1 cellular context compared by ENCODE assay signal in the genomic region with DNA sequence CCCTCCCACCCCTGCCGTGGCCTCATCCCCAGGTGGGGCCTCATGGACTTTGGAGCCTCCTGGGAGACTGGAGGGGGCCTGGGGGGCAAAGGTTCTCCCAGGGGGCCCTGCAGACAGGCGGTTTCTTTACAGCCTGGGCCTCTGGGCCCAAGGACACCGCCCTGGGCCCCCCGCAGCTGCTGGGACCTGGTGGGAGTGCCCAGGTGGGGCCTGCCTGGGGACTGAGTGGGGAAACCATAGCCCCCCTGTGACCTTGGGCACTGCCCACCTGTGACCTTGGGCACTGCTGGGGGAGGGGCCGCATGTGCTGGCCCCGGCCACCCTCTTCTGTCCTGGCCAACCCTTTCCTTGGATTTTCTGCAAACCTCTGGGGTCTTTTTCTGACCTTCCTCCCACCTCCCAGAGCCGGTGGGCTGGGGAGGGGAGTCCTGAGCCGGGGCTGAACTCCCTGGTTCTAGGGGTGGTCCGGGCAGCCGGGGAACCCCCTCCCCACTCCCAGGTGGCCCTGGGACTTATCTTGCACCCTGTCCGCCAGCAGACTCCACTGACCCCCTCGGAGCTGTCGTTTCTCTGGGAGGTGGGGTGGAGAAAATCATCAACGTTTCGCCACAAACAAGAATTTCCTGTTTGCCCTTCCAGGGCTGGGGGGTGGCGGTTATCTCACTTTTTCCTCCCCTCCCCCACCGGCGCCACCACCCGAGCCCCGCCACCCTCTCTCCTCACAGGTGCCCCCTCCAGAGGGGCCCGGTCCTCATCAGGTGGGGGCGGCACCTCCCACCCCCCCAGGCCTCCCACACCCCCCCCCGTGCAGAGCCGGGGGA.
TF ChIP-seq lines count a peak whose summit lies in the region.

No MANE protein-coding gene starts in this region.

TF ChIP-seq in GM23338, 12 proteins besides CTCF, POLR2A, EP300 and RAD21:
- TF ChIP-seq ZNF114 (CRISPR knock-in tag; IDR thresholded peaks at IDR 0.05) (no peak), POLR2AphosphoS5 (IDR thresholded peaks at IDR 0.05; ENCODE audit: low read depth) (no peak), NANOG (IDR thresholded peaks at IDR 0.05; ENCODE audit: borderline replicate concordance) (no peak), ZNF331 (CRISPR knock-in tag; IDR thresholded peaks at IDR 0.05; ENCODE audit: low read depth) (no peak), EZH2phosphoT487 (IDR thresholded peaks at IDR 0.05; ENCODE audit: unreplicated experiment) (no peak), EZH2 (IDR thresholded peaks at IDR 0.05; ENCODE audit: low read depth, unreplicated experiment) (no peak), STAT1 (IDR thresholded peaks at IDR 0.05; ENCODE audit: unreplicated experiment) (no peak), JUNB (IDR thresholded peaks at IDR 0.05; ENCODE audit: unreplicated experiment) (no peak), CREB1 (CRISPR knock-in tag; IDR thresholded peaks at IDR 0.05; ENCODE audit: low read depth) (no peak)
- TF ChIP-seq, protein P1, sequence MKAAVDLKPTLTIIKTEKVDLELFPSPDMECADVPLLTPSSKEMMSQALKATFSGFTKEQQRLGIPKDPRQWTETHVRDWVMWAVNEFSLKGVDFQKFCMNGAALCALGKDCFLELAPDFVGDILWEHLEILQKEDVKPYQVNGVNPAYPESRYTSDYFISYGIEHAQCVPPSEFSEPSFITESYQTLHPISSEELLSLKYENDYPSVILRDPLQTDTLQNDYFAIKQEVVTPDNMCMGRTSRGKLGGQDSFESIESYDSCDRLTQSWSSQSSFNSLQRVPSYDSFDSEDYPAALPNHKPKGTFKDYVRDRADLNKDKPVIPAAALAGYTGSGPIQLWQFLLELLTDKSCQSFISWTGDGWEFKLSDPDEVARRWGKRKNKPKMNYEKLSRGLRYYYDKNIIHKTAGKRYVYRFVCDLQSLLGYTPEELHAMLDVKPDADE (IDR thresholded peaks at IDR 0.05): no peak
- TF ChIP-seq, protein P2, sequence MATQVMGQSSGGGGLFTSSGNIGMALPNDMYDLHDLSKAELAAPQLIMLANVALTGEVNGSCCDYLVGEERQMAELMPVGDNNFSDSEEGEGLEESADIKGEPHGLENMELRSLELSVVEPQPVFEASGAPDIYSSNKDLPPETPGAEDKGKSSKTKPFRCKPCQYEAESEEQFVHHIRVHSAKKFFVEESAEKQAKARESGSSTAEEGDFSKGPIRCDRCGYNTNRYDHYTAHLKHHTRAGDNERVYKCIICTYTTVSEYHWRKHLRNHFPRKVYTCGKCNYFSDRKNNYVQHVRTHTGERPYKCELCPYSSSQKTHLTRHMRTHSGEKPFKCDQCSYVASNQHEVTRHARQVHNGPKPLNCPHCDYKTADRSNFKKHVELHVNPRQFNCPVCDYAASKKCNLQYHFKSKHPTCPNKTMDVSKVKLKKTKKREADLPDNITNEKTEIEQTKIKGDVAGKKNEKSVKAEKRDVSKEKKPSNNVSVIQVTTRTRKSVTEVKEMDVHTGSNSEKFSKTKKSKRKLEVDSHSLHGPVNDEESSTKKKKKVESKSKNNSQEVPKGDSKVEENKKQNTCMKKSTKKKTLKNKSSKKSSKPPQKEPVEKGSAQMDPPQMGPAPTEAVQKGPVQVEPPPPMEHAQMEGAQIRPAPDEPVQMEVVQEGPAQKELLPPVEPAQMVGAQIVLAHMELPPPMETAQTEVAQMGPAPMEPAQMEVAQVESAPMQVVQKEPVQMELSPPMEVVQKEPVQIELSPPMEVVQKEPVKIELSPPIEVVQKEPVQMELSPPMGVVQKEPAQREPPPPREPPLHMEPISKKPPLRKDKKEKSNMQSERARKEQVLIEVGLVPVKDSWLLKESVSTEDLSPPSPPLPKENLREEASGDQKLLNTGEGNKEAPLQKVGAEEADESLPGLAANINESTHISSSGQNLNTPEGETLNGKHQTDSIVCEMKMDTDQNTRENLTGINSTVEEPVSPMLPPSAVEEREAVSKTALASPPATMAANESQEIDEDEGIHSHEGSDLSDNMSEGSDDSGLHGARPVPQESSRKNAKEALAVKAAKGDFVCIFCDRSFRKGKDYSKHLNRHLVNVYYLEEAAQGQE (IDR thresholded peaks at IDR 0.05; ENCODE audit: unreplicated experiment): no peak
- TF ChIP-seq, protein P3, sequence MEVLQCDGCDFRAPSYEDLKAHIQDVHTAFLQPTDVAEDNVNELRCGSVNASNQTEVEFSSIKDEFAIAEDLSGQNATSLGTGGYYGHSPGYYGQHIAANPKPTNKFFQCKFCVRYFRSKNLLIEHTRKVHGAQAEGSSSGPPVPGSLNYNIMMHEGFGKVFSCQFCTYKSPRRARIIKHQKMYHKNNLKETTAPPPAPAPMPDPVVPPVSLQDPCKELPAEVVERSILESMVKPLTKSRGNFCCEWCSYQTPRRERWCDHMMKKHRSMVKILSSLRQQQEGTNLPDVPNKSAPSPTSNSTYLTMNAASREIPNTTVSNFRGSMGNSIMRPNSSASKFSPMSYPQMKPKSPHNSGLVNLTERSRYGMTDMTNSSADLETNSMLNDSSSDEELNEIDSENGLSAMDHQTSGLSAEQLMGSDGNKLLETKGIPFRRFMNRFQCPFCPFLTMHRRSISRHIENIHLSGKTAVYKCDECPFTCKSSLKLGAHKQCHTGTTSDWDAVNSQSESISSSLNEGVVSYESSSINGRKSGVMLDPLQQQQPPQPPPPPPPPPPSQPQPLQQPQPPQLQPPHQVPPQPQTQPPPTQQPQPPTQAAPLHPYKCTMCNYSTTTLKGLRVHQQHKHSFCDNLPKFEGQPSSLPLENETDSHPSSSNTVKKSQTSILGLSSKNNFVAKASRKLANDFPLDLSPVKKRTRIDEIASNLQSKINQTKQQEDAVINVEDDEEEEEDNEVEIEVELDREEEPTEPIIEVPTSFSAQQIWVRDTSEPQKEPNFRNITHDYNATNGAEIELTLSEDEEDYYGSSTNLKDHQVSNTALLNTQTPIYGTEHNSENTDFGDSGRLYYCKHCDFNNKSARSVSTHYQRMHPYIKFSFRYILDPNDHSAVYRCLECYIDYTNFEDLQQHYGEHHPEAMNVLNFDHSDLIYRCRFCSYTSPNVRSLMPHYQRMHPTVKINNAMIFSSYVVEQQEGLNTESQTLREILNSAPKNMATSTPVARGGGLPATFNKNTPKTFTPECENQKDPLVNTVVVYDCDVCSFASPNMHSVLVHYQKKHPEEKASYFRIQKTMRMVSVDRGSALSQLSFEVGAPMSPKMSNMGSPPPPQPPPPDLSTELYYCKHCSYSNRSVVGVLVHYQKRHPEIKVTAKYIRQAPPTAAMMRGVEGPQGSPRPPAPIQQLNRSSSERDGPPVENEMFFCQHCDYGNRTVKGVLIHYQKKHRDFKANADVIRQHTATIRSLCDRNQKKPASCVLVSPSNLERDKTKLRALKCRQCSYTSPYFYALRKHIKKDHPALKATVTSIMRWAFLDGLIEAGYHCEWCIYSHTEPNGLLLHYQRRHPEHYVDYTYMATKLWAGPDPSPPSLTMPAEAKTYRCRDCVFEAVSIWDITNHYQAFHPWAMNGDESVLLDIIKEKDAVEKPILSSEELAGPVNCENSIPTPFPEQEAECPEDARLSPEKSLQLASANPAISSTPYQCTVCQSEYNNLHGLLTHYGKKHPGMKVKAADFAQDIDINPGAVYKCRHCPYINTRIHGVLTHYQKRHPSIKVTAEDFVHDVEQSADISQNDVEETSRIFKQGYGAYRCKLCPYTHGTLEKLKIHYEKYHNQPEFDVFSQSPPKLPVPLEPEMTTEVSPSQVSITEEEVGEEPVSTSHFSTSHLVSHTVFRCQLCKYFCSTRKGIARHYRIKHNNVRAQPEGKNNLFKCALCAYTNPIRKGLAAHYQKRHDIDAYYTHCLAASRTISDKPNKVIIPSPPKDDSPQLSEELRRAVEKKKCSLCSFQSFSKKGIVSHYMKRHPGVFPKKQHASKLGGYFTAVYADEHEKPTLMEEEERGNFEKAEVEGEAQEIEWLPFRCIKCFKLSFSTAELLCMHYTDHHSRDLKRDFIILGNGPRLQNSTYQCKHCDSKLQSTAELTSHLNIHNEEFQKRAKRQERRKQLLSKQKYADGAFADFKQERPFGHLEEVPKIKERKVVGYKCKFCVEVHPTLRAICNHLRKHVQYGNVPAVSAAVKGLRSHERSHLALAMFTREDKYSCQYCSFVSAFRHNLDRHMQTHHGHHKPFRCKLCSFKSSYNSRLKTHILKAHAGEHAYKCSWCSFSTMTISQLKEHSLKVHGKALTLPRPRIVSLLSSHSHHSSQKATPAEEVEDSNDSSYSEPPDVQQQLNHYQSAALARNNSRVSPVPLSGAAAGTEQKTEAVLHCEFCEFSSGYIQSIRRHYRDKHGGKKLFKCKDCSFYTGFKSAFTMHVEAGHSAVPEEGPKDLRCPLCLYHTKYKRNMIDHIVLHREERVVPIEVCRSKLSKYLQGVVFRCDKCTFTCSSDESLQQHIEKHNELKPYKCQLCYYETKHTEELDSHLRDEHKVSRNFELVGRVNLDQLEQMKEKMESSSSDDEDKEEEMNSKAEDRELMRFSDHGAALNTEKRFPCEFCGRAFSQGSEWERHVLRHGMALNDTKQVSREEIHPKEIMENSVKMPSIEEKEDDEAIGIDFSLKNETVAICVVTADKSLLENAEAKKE (CRISPR knock-in tag; IDR thresholded peaks at IDR 0.05): no peak
